7 cellular contexts compared by ENCODE assay signal in genomic region chr17:45021607-45022287, GRCh38. TPM values are rescaled to one million over a fixed set of nuclear protein-coding genes. Genes with fewer than 3 reads are reported as not detected.
DNase-seq lines count a peak whose midpoint lies in the region; ATAC-seq and TF ChIP-seq lines count a peak whose summit lies in the region.

No MANE protein-coding gene starts in this region.

- peaks cover 19% of the 10 kb centered on the region for H3K4me1 Mint-ChIP-seq in T-helper 17 cell

- in situ Hi-C loops in GM13977 (cut with MboI; ENCODE audit: low pct_unique_long_range_greater_than_20kb, low sequenced_read_pairs, unreplicated experiment), result no loop called here

- intact Hi-C loops in left ventricle myocardium superior (cut with micrococcal nuclease), result loop anchor here (5.0 to 10.0 kb wide), 2 partner anchors 99 to 247 kb away; no protein-coding TSS in a partner anchor
- intact Hi-C loops in vagina (cut with DNase I), result loop anchor here (5.0 kb wide), 1 partner anchor 244 kb away; no protein-coding TSS in a partner anchor

- peak overlapping the region; percentile 86 for H3K27ac ChIP-seq in vagina

- TF ChIP-seq CTCF in GM13977 (IDR thresholded peaks at IDR 0.05; ENCODE audit: extremely low read depth, insufficient read depth, missing control alignments) (peak; percentile 88), vagina (IDR thresholded peaks at IDR 0.05) (peak; percentile 52 to 97 (median 75))

- peaks cover 4% of the 10 kb centered on the region for H3K36me3 Mint-ChIP-seq in T-helper 17 cell (ENCODE audit: low read depth)

- peaks cover 37% of the 10 kb centered on the region for H3K27me3 Mint-ChIP-seq in T-helper 17 cell

- TF ChIP-seq POLR2A in vagina (IDR thresholded peaks at IDR 0.05), result no peak

- DNase-seq in GM13977 (ENCODE audit: low spot score), result peak; percentile 93
- DNase-seq in LHCN-M2 (ENCODE audit: low read depth), result peak; percentile 38
- peak; percentile 53 to 69 (median 63) for DNase-seq in T-helper 17 cell
- peak; percentile 45 for DNase-seq in amniotic epithelial cell (ENCODE audit: low read depth)
- peak; percentile 86 for DNase-seq in left ventricle myocardium superior
- DNase-seq in retina, result peak; percentile 83
- DNase-seq in vagina (ENCODE audit: extremely low spot score in 2 of 2), result no peak

- peak overlapping the region; percentile 79 for H3K4me3 Mint-ChIP-seq in T-helper 17 cell

- peak overlapping the region; percentile 29 to 46 for H3K4me3 ChIP-seq in vagina

- no peaks in the 10 kb centered on the region for H3K36me3 ChIP-seq in vagina

- peaks cover 50% of the 10 kb centered on the region for H3K4me1 ChIP-seq in vagina

- no peak overlapping the region for H3K27ac Mint-ChIP-seq in T-helper 17 cell

- no peaks in the 10 kb centered on the region for H3K27me3 ChIP-seq in vagina

- ATAC-seq in T-helper 17 cell, result peak; percentile 87
- ATAC-seq in left ventricle myocardium superior, result peak; percentile 80

- H3K9me3 ChIP-seq in T-helper 17 cell (ENCODE audit: control insufficient read depth, low read length, poor library complexity, severe bottlenecking) (no peaks in the 10 kb centered on the region), vagina (no peaks in the 10 kb centered on the region)

RNA-seq across cellular contexts. Expression of gene DCAKD, which starts 29.7 kb away (rescaled TPM):
- total RNA-seq in LHCN-M2 (2014; rRNA removed), result 72.7 and 87.9 TPM in 2 replicates
- 37.9 TPM for polyA plus RNA-seq in LHCN-M2 (2012)
- total RNA-seq in T-helper 17 cell, result 10 to 100 TPM; 13.5 to 20.3 TPM
- 25.6 TPM for total RNA-seq in left ventricle myocardium superior
- 54.5 TPM for total RNA-seq in vagina

RNA-seq across cellular contexts. Expression of gene NMT1, which starts 39.4 kb away (rescaled TPM):
- 80.8 and 89.8 TPM in 2 replicates for total RNA-seq in LHCN-M2 (2014; rRNA removed)
- polyA plus RNA-seq in LHCN-M2 (2012), result 75.6 TPM
- 10 to 100 TPM; 78.2 to 85.9 TPM for total RNA-seq in T-helper 17 cell
- 114 TPM for total RNA-seq in left ventricle myocardium superior
- 49.4 TPM for total RNA-seq in vagina

RNA-seq across cellular contexts. Expression of gene C1QL1, which starts 53.6 kb away (rescaled TPM):
- total RNA-seq in LHCN-M2 (2014; rRNA removed) (2.5 and 2.8 TPM in 2 replicates), T-helper 17 cell (not detected), left ventricle myocardium superior (15.2 TPM), vagina (6.9 TPM)
- 4.4 TPM for polyA plus RNA-seq in LHCN-M2 (2012)

Comparison
In these comparisons a context has a peak if more than half of its experiments do, and no peak if none do; other contexts are left out.
1. DNase-seq: peak in GM13977 (single experiment), LHCN-M2 (single experiment), T-helper 17 cell (3 of 3), amniotic epithelial cell (single experiment), left ventricle myocardium superior (single experiment) and retina (single experiment); none in vagina (0 of 2).